ENCODE assay signal across 1 cellular context in the genomic region with DNA sequence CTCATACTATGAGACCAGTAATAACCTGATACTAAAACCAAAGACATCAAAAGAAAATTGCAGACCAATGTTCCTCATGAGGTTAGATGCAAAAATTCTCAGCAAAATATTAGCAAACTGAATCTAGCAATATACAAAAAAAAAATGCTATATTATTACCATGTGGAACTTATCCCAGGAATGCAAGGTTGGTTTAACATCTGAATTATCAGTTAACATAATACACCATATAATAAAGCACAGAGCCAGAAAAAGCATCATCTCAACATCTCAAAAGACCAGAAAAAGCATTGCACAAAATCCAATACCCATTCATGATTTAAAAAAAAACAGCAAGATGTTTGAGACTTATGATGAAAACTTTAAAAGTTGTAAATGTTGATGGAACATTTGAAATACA.
TF ChIP-seq lines count a peak whose summit lies in the region.

No MANE protein-coding gene starts in this region.

TF ChIP-seq in K562, 482 proteins besides CTCF, POLR2A, EP300 and RAD21 (continued from another document):
- TF ChIP-seq POLR2AphosphoS5 (IDR thresholded peaks at IDR 0.05; ENCODE audit: control insufficient read depth, insufficient read depth, low read depth, low read length) (no peak), HMGN3 (IDR thresholded peaks at IDR 0.05; ENCODE audit: borderline replicate concordance, extremely low read depth, insufficient read length, low read depth, low read length) (no peak)
